ENCODE assay signal across 1 cellular context in the genomic region with DNA sequence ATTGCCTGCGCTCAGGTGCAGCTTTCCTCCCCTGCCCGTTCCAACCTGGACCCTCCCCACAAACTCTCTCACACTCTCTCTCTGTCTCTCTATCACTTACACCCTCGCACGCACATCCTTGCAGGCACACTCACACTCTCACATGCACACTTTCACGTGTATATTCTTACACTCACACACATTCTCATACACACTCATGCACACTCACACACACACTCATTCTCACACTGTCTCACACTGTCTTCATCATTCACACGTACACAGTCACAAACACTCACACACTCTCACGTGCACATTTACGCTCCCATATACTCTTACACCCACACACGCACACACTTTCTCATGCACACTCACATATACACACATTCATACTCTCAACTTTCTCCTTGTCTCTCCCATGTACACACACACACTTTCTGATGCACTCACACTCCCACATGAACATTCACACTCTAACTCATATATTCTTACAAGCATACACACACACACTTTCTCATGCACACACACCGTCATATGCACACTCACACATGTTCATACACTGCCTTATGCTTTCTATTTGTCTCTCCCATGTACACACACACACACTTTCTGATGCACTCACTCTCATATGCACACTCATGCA.
TF ChIP-seq lines count a peak whose summit lies in the region.

No MANE protein-coding gene starts in this region.

TF ChIP-seq in HEK293, 187 proteins besides CTCF, POLR2A, EP300 and RAD21 (continued from another document):
- TF ChIP-seq, protein P1, sequence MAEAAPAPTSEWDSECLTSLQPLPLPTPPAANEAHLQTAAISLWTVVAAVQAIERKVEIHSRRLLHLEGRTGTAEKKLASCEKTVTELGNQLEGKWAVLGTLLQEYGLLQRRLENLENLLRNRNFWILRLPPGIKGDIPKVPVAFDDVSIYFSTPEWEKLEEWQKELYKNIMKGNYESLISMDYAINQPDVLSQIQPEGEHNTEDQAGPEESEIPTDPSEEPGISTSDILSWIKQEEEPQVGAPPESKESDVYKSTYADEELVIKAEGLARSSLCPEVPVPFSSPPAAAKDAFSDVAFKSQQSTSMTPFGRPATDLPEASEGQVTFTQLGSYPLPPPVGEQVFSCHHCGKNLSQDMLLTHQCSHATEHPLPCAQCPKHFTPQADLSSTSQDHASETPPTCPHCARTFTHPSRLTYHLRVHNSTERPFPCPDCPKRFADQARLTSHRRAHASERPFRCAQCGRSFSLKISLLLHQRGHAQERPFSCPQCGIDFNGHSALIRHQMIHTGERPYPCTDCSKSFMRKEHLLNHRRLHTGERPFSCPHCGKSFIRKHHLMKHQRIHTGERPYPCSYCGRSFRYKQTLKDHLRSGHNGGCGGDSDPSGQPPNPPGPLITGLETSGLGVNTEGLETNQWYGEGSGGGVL (tag by site-specific recombination; IDR thresholded peaks at IDR 0.05) = no peak
